In the genomic region with DNA sequence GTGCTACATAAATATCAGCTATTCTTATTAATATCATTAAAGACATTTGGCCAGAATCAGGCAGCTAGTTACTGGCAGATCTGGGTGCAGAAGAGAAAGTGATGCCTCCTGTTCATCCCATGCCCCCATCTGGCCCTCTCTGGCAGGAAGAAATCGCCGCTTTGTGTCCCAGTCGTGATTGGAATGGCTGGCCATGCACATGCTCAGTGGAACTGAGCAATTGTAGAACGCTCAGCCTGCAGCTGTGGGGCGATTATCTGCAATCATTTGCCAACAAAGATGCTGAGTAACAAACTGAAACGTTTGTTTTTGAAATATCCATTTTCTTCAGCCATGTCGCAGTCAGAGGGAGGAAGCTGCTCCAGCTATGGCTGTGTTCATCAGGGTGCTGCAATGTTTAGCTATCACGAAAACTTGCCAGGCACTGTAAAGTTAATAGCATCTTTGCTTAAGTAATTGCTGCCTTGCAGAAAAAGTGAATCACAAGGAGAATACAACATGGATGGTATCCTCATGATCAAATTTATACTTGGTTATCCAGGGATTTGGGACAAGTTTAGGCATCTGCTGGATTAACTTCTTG, we compare ENCODE assay signal across 19 cellular contexts. TPM values are rescaled to one million over a fixed set of nuclear protein-coding genes. Genes with fewer than 3 reads are reported as not detected.
DNase-seq lines count a peak whose midpoint lies in the region; ATAC-seq, FAIRE-seq and TF ChIP-seq lines count a peak whose summit lies in the region.
"Had no signal": no experiment of that assay in that cellular context is flagged by ENCODE, and none has a peak within 500 bp of the region (broad histone marks: within the 10 kb centered on the region; RNA-seq: fewer than 3 reads in every experiment).

No MANE protein-coding gene starts in this region.

- H3K27me3 Mint-ChIP-seq in Caco-2 (ENCODE audit: insufficient read depth, unreplicated experiment), result no peaks in the 10 kb centered on the region

- TF ChIP-seq CTCF in RWPE1 (conservative IDR thresholded peaks at IDR 0.05; ENCODE audit: low read depth) (no peak), K562 (IDR thresholded peaks at IDR 0.05 in 2 of 3, conservative IDR thresholded peaks at IDR 0.05 in 1 of 3; ENCODE audit: insufficient read depth in 2 of 3, low read depth in 1 of 3, low read length in 3 of 3) (no peak), hepatocyte (IDR thresholded peaks at IDR 0.05; ENCODE audit: poor library complexity) (no peak), Caco-2 (IDR thresholded peaks at IDR 0.05; ENCODE audit: insufficient read depth in 1 of 2, low read depth in 1 of 2, low read length in 1 of 2, severe bottlenecking in 1 of 2, unreplicated experiment in 1 of 2) (no peak)

- no peak for DNase-seq in RWPE1 (ENCODE audit: low spot score)
- no peak for DNase-seq in K562 (ENCODE audit: extremely low read depth in 1 of 4, low spot score in 3 of 4)
- no peak for DNase-seq in hepatocyte (ENCODE audit: low spot score)
- no peak for DNase-seq in sciatic nerve (ENCODE audit: low spot score)
- DNase-seq in Caco-2, result no peak
- DNase-seq in NCI-H524 (lab: John Stamatoyannopoulos, UW), result no peak
- DNase-seq in SHP77 treated with DMSO at 0.1 percent for 48 hours (lab: John Stamatoyannopoulos, UW), result no peak
- DNase-seq: activated CD8-positive, alpha-beta memory T cell treated with anti-CD3 and anti-CD28 coated beads for 24 hours; AML-193; NCI-H1048; NCI-H2029 treated with DMSO at 0.1 percent for 48 hours; NCI-H526 treated with DMSO at 0.1 percent for 48 hours; stomach had no signal

- intact Hi-C loops in K562 (cut with micrococcal nuclease), result no loop called here
- intact Hi-C loops in sciatic nerve (cut with DNase I), result no loop called here
- intact Hi-C loops in Caco-2 (cut with micrococcal nuclease; ENCODE audit: unreplicated experiment), result no loop called here

- POLR2A ChIA-PET in RWPE1 (lab: Yijun Ruan, JAX; ENCODE audit: low non-redundant PET), result no interaction called here
- POLR2A ChIA-PET in K562 (lab: Yijun Ruan, JAX), result interaction anchor here (1.2 kb wide), 1 partner anchor 12 kb away, joined by 3 read pairs; no protein-coding TSS in a partner anchor
- POLR2A ChIA-PET in Caco-2 (lab: Charles Lee), result no interaction called here

- in situ Hi-C loops in K562 (cut with MboI), result no loop called here

- CTCF ChIA-PET in RWPE1 (lab: Yijun Ruan, JAX) (interaction anchor here (0.7 kb wide), 1 partner anchor 162 kb away, joined by 4 read pairs; no protein-coding TSS in a partner anchor), K562 (lab: Yijun Ruan, JAX; ENCODE audit: low intra/inter-chr PET ratio) (no interaction called here), Caco-2 (lab: Charles Lee) (interaction anchor here (0.6 to 1.6 kb wide), 2 partner anchors 33 to 162 kb away, joined by 3 read pairs; no protein-coding TSS in a partner anchor)

- H3K4me1 Mint-ChIP-seq in Caco-2 (ENCODE audit: low read depth, unreplicated experiment), result no peaks in the 10 kb centered on the region

- no TSS peak for BruUV-seq in K562 (replicated peaks; lab: Mats Ljungman, UMichigan)
- BruUV-seq in Caco-2 (replicated peaks; lab: Mats Ljungman, UMichigan), result no TSS peak

- H3K4me3 ChIP-seq in K562 (no peak overlapping the region), hepatocyte (no peak overlapping the region), Caco-2 (ENCODE audit: low read depth, low read length) (no peak overlapping the region)
- H3K4me3 ChIP-seq: cardiac muscle cell, stomach had no signal

- H3K27ac ChIP-seq in RWPE1, result peak overlapping the region; percentile 70
- H3K27ac ChIP-seq in K562 (ENCODE audit: extremely low read depth, low read depth, low read length), result no peak overlapping the region
- H3K27ac ChIP-seq in hepatocyte, result peak overlapping the region; percentile 77
- H3K27ac ChIP-seq: cardiac muscle cell, KMS-11, neutrophil had no signal

- H3K4me2 ChIP-seq in K562 (ENCODE audit: insufficient read depth, low read length), result no peak overlapping the region
- H3K4me2 ChIP-seq in hepatocyte, result no peak overlapping the region
- H3K4me2 ChIP-seq: KMS-11 had no signal

- no peak overlapping the region for H3K4me3 Mint-ChIP-seq in Caco-2 (ENCODE audit: unreplicated experiment)

- no peak overlapping the region for H3K27ac Mint-ChIP-seq in Caco-2 (ENCODE audit: unreplicated experiment)

- H3K4me1 ChIP-seq in K562 (replicated peaks in 1 of 2; ENCODE audit: control insufficient read depth in 2 of 2, insufficient read depth in 2 of 2, low read length in 2 of 2), result no peaks in the 10 kb centered on the region
- H3K4me1 ChIP-seq in hepatocyte (ENCODE audit: insufficient read depth), result peaks cover 29% of the 10 kb centered on the region
- no peaks in the 10 kb centered on the region for H3K4me1 ChIP-seq in Caco-2

- under 1% methylated on average over 8 of the region's 8 CpGs for WGBS in K562 (ENCODE audit: insufficient coverage, low coverage, missing lambda C conversion rate)
- 81% methylated on average over 8 of the region's 8 CpGs for WGBS in hepatocyte (ENCODE audit: low lambda C conversion rate, missing lambda C conversion rate)

- peaks cover 0 to 4% of the 10 kb centered on the region in 2 experiments; a peak in 2 of 5 replicates for H3K27me3 ChIP-seq in K562 (ENCODE audit: control insufficient read depth in 2 of 2, insufficient read depth in 2 of 2, low read length in 2 of 2)
- H3K27me3 ChIP-seq in hepatocyte, result no peaks in the 10 kb centered on the region
- no peaks in the 10 kb centered on the region for H3K27me3 ChIP-seq in Caco-2 (replicated peaks; ENCODE audit: control insufficient read depth, insufficient read depth, low read length)
- H3K27me3 ChIP-seq: cardiac muscle cell, neutrophil, stomach had no signal

- H3K79me2 ChIP-seq in K562 (ENCODE audit: control insufficient read depth, insufficient read depth, low read length), result no peaks in the 10 kb centered on the region
- no peaks in the 10 kb centered on the region for H3K79me2 ChIP-seq in hepatocyte

- no peak overlapping the region for H3K9ac ChIP-seq in K562 (ENCODE audit: insufficient read depth in 1 of 2, low read depth in 2 of 2, low read length in 2 of 2)
- H3K9ac ChIP-seq: KMS-11 had no signal

- no peak for FAIRE-seq in K562 (lab: Jason Lieb, UNC)
- FAIRE-seq: G401.6 had no signal

- no peak overlapping the region for H2AFZ ChIP-seq in K562 (ENCODE audit: low read depth, low read length)
- H2AFZ ChIP-seq in hepatocyte, result no peak overlapping the region

- H3K36me3 ChIP-seq in K562 (ENCODE audit: control insufficient read depth, insufficient read depth, low read length), result no peaks in the 10 kb centered on the region
- H3K36me3 ChIP-seq in hepatocyte (replicated peaks; ENCODE audit: insufficient read depth, low read depth), result no peaks in the 10 kb centered on the region
- H3K36me3 ChIP-seq in Caco-2 (ENCODE audit: control insufficient read depth, insufficient read depth, low read length), result no peaks in the 10 kb centered on the region
- H3K36me3 ChIP-seq: cardiac muscle cell, neutrophil, stomach had no signal

- no peaks in the 10 kb centered on the region for H3K9me3 ChIP-seq in K562 (replicated peaks; ENCODE audit: control insufficient read depth, insufficient read depth, low read depth, low read length)
- no peaks in the 10 kb centered on the region for H3K9me3 ChIP-seq in hepatocyte (ENCODE audit: low read depth)
- H3K9me3 ChIP-seq in Caco-2, result no peaks in the 10 kb centered on the region
- H3K9me3 ChIP-seq: neutrophil, stomach had no signal

- no peaks in the 10 kb centered on the region for H3K9me2 ChIP-seq in hepatocyte (replicated peaks; ENCODE audit: insufficient read depth)

- TF ChIP-seq EP300 in K562 (IDR thresholded peaks at IDR 0.05; ENCODE audit: low read length), result no peak

- no peak for TF ChIP-seq RAD21 in K562 (CRISPR knock-in tag; conservative IDR thresholded peaks at IDR 0.05 in 1 of 2, IDR thresholded peaks at IDR 0.05 in 1 of 2)

- no peak for ATAC-seq in K562
- ATAC-seq in sciatic nerve, result peak; percentile 4
- ATAC-seq: activated CD4-positive, CD25-positive, alpha-beta regulatory T cell treated with anti-CD3 and anti-CD28 coated beads, Interleukin-2, amount 50 U/mL, for 24 hours had no signal

- no peaks in the 10 kb centered on the region for H3K9me1 ChIP-seq in K562 (ENCODE audit: control insufficient read depth, insufficient read depth, low read length)

- H3K9me3 Mint-ChIP-seq in Caco-2 (ENCODE audit: unreplicated experiment), result peaks cover 9% of the 10 kb centered on the region

- H4K20me1 ChIP-seq in K562 (replicated peaks; ENCODE audit: control insufficient read depth, insufficient read depth, low read length), result no peaks in the 10 kb centered on the region
- H4K20me1 ChIP-seq in hepatocyte (ENCODE audit: insufficient read depth, poor library complexity, severe bottlenecking), result no peaks in the 10 kb centered on the region

- H3K36me3 Mint-ChIP-seq in Caco-2 (ENCODE audit: insufficient read depth, unreplicated experiment), result no peaks in the 10 kb centered on the region

- TF ChIP-seq POLR2A in K562 (conservative IDR thresholded peaks at IDR 0.05), result no peak

TF ChIP-seq in K562, 482 proteins besides CTCF, POLR2A, EP300 and RAD21 (continues in another document):
- TF ChIP-seq HDAC6 (IDR thresholded peaks at IDR 0.05; ENCODE audit: low read depth, low read length) (no peak), NRF1 (conservative IDR thresholded peaks at IDR 0.05 in 1 of 2, IDR thresholded peaks at IDR 0.05 in 1 of 2) (peak in 1 of 2 experiments; percentile 34; a peak in 1 of 4 replicates), SIX5 (IDR thresholded peaks at IDR 0.05; ENCODE audit: borderline replicate concordance in 1 of 2, insufficient read depth in 1 of 2, low read depth in 1 of 2, low read length in 2 of 2) (no peak), ZNF347 (CRISPR knock-in tag; IDR thresholded peaks at IDR 0.05; ENCODE audit: low read depth) (no peak), ZNF780A (CRISPR knock-in tag; IDR thresholded peaks at IDR 0.05) (no peak)

RNA-seq across cellular contexts. Expression of gene NGF, which starts 36.5 kb away (rescaled TPM):
- total RNA-seq in K562 (2011; cell fraction: chromatin; rRNA removed; ENCODE audit: low replicate concordance), result not detected in 2 replicates
- not detected in 2 replicates for total RNA-seq in K562 (2011; cell fraction: nucleolus; rRNA removed)
- not detected in 2 replicates for total RNA-seq in K562 (2011; cell fraction: nucleoplasm; rRNA removed)
- not detected in 2 replicates for total RNA-seq in K562 (2014; rRNA removed)
- not detected in 2 replicates for total RNA-seq in K562 (2014; rRNA removed; fragmentation: Illumina TruSeq; extraction: Trizol)
- not detected in 2 replicates for total RNA-seq in K562 (2015; rRNA removed; fragmentation: Illumina TruSeq; extraction: Trizol)
- not detected in 2 replicates for total RNA-seq in K562 (2021)
- polyA plus RNA-seq in K562 (2011; rRNA removed), result not detected in 2 replicates
- polyA plus RNA-seq in K562 (2011; cell fraction: cytosol; rRNA removed), result not detected in 2 replicates
- polyA plus RNA-seq in K562 (2011; cell fraction: nucleus; rRNA removed), result not detected in 2 replicates
- not detected in 2 replicates for polyA plus RNA-seq in K562 (2012)
- not detected in 2 replicates for polyA plus RNA-seq in K562 (2014; fragmentation: Illumina TruSeq; extraction: Trizol)
- polyA plus RNA-seq in K562 (2014; fragmentation: Nextera tagmentation; extraction: Ambion mirVana), result not detected
- not detected in 2 replicates for polyA plus RNA-seq in K562 (2014; rRNA removed)
- not detected in 2 replicates for polyA minus RNA-seq in K562 (2011; rRNA and poly(A)+ RNA removed)
- polyA minus RNA-seq in K562 (2011; cell fraction: cytosol; rRNA and poly(A)+ RNA removed), result not detected in 2 replicates
- polyA minus RNA-seq in K562 (2011; cell fraction: nucleus; rRNA and poly(A)+ RNA removed), result not detected in 2 replicates
- 0.37 and 0.64 TPM in 2 replicates for total RNA-seq in hepatocyte
- 0.60 and 2.6 TPM in 2 replicates for polyA plus RNA-seq in hepatocyte
- 5.6 TPM for total RNA-seq in sciatic nerve
- total RNA-seq in Caco-2 (2022), result not detected in 2 replicates
- total RNA-seq: OCI-LY7 had no signal
- polyA plus RNA-seq: cardiac muscle cell had no signal
